20 cellular contexts compared by ENCODE assay signal in the genomic region with DNA sequence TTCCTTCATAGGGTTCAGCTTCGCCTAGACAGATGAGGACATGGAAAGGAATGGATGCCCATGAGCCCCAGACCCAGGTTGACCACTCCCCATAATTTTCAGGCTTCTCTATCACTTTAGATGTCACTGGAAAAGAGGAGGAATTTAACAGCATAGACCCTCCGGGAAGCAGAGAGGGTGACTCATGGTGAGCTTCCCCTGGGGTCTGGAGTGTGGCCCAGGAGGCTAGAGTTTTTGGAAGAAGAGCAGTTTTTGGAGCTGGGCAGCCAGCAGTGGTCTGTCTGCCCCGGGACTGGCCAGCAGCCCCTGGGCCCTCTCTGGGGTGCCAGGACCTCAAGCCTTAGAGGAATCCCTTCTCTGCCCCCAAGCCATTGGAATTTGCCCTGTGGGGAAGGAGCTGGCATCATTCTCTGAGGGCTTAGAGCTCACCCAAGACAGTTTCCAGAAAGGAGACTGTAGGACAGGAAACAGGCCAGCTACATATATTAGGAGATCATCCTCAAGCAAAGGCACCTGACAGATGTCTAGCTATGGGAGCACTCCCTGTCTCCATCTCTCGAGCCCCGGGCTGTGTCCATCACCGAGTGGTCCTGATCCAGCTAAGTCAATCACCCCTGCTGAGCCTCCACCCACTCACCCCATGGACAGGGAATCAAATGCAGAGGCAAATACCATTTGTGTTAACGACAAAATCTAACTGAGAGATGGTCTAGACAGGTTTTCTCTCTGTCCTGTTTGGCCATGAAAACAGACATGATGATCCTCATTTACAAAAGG.
DNase-seq lines count a peak whose midpoint lies in the region; ATAC-seq and TF ChIP-seq lines count a peak whose summit lies in the region.
"Had no signal": no experiment of that assay in that cellular context is flagged by ENCODE, and none has a peak within 500 bp of the region (broad histone marks: within the 10 kb centered on the region; RNA-seq: fewer than 3 reads in every experiment).

No MANE protein-coding gene starts in this region.

- DNase-seq in EH (ENCODE audit: low read depth) (peak; percentile 17), RWPE2 (ENCODE audit: low spot score) (peak; percentile 49), fibroblast of mammary gland (ENCODE audit: low read depth) (peak; percentile 4), progenitor cell of endocrine pancreas (ENCODE audit: low spot score, unreplicated experiment) (no peak), NCI-H226 (no peak), NCI-H69 (lab: John Stamatoyannopoulos, UW) (no peak)
- no peak for DNase-seq in central memory CD4-positive, alpha-beta T cell
- DNase-seq: CD8-positive, alpha-beta memory T cell; DND-41; NCI-H1417 treated with DMSO at 0.1 percent for 48 hours; NCI-H2029; NCI-H2171; NCI-H446 treated with DMSO at 0.1 percent for 48 hours; NCI-H748 treated with DMSO at 0.1 percent for 48 hours; PC-9 had no signal

- no peak overlapping the region for H3K4me3 Mint-ChIP-seq in progenitor cell of endocrine pancreas (ENCODE audit: low read depth)

- peaks cover 1% of the 10 kb centered on the region for H3K4me1 Mint-ChIP-seq in progenitor cell of endocrine pancreas (ENCODE audit: low read depth)
- H3K4me1 Mint-ChIP-seq: CD8-positive, alpha-beta memory T cell had no signal

- H3K27me3 ChIP-seq in RWPE2 (ENCODE audit: insufficient read depth, poor library complexity, severe bottlenecking), result peaks cover 8% of the 10 kb centered on the region
- H3K27me3 ChIP-seq: BLaER1 treated with 17β-estradiol and CSF1 and Interleukin-3, amounts not matched to agents 10 nM and 100 nM had no signal

- no peaks in the 10 kb centered on the region for H3K9me3 Mint-ChIP-seq in progenitor cell of endocrine pancreas (ENCODE audit: low read depth)
- H3K9me3 Mint-ChIP-seq: CD8-positive, alpha-beta memory T cell had no signal

- H3K4me1 ChIP-seq in RWPE2 (ENCODE audit: insufficient read depth, poor library complexity, severe bottlenecking), result no peaks in the 10 kb centered on the region
- H3K4me1 ChIP-seq: A549, SJSA1 had no signal

- H3K36me3 Mint-ChIP-seq in progenitor cell of endocrine pancreas (ENCODE audit: insufficient read depth), result no peaks in the 10 kb centered on the region
- H3K36me3 Mint-ChIP-seq: CD8-positive, alpha-beta memory T cell had no signal

- peaks cover 49% of the 10 kb centered on the region for H3K27me3 Mint-ChIP-seq in progenitor cell of endocrine pancreas

- no peaks in the 10 kb centered on the region for H3K36me3 ChIP-seq in RWPE2 (ENCODE audit: low read depth)
- H3K36me3 ChIP-seq: BLaER1 treated with 17β-estradiol and CSF1 and Interleukin-3, amounts not matched to agents 10 nM and 100 nM; SJSA1 had no signal

- no peak for ATAC-seq in RWPE2 (ENCODE audit: low read depth)
- ATAC-seq in HG03342 (IDR thresholded peaks at IDR 0.05; ENCODE audit: unreplicated experiment), result no peak
- ATAC-seq: A549, K562 had no signal

- H3K9me3 ChIP-seq in RWPE2 (ENCODE audit: severe bottlenecking), result no peaks in the 10 kb centered on the region
- H3K9me3 ChIP-seq: A549; BLaER1 treated with 17β-estradiol and CSF1 and Interleukin-3, amounts not matched to agents 10 nM and 100 nM; SJSA1 had no signal

- TF ChIP-seq CTCF in RWPE2 (IDR thresholded peaks at IDR 0.05; ENCODE audit: poor library complexity, severe bottlenecking) (no peak), fibroblast of mammary gland (conservative IDR thresholded peaks at IDR 0.05; ENCODE audit: control insufficient read depth, insufficient read depth, low read depth, low read length) (no peak), progenitor cell of endocrine pancreas (IDR thresholded peaks at IDR 0.05; ENCODE audit: unreplicated experiment) (no peak)

- H3K27ac ChIP-seq in RWPE2 (ENCODE audit: poor library complexity, severe bottlenecking), result no peak overlapping the region
- H3K27ac ChIP-seq: A549; BLaER1 treated with 17β-estradiol and CSF1 and Interleukin-3, amounts not matched to agents 10 nM and 100 nM; PC-9; SJSA1 had no signal

- H3K4me3 ChIP-seq in RWPE2 (ENCODE audit: severe bottlenecking) (no peak overlapping the region), fibroblast of mammary gland (ENCODE audit: control insufficient read depth, low read depth, low read length) (no peak overlapping the region)
- H3K4me3 ChIP-seq: A549; BLaER1 treated with 17β-estradiol and CSF1 and Interleukin-3, amounts not matched to agents 10 nM and 100 nM; K562; PC-9; SJSA1 had no signal

- H3K27ac Mint-ChIP-seq in progenitor cell of endocrine pancreas, result peak overlapping the region; percentile 23
- H3K27ac Mint-ChIP-seq: CD8-positive, alpha-beta memory T cell had no signal

Comparison
In these comparisons a context has a peak if more than half of its experiments do, and no peak if none do; other contexts are left out.
1. DNase-seq: peak in EH (single experiment), RWPE2 (single experiment) and fibroblast of mammary gland (single experiment); none in progenitor cell of endocrine pancreas (single experiment), central memory CD4-positive, alpha-beta T cell (single experiment), NCI-H226 (single experiment) and NCI-H69 (single experiment).